ENCODE assay signal across 21 cellular contexts in genomic region chr3:175826759-175827158, GRCh38.
A peak's percentile ranks its signal among the peaks of the same experiment; 100 is the strongest.
DNase-seq lines count a peak whose midpoint lies in the region; ATAC-seq, FAIRE-seq and TF ChIP-seq lines count a peak whose summit lies in the region.
"Had no signal": no experiment of that assay in that cellular context is flagged by ENCODE, and none has a peak within 500 bp of the region (broad histone marks: within the 10 kb centered on the region; RNA-seq: fewer than 3 reads in every experiment).

No MANE protein-coding gene starts in this region.

- ATAC-seq in HepG2, result no peak
- no peak for ATAC-seq in right lobe of liver
- no peak for ATAC-seq in K562
- no peak for ATAC-seq in activated T-cell treated with anti-CD3 and anti-CD28 coated beads, Interleukin-2, amount 50 U/mL, for 72 hours (replicated peaks in 1 of 2)
- ATAC-seq: A549; CD8-positive, alpha-beta T cell had no signal

- POLR2A ChIA-PET in HepG2 (lab: Yijun Ruan, JAX), result no interaction called here
- POLR2A ChIA-PET in K562 (lab: Yijun Ruan, JAX), result no interaction called here

- H3K79me2 ChIP-seq in HepG2 (ENCODE audit: insufficient read depth, low read length) (no peaks in the 10 kb centered on the region), K562 (ENCODE audit: control insufficient read depth, insufficient read depth, low read length) (no peaks in the 10 kb centered on the region)

- in situ Hi-C loops in HepG2 (cut with HindIII; ENCODE audit: extremely low pct_ligation_motif_present, low pct_unique_long_range_greater_than_20kb) (no loop called here), K562 (cut with MboI) (no loop called here)

- no peak overlapping the region for H3K27ac Mint-ChIP-seq in activated T-cell treated with anti-CD3 and anti-CD28 coated beads, Interleukin-2, amount 50 U/mL, for 72 hours
- H3K27ac Mint-ChIP-seq: B cell; CD4-positive, alpha-beta T cell; CD8-positive, alpha-beta T cell had no signal

- peaks cover 0 to 4% of the 10 kb centered on the region in 2 donors for H3K9me3 Mint-ChIP-seq in activated T-cell treated with anti-CD3 and anti-CD28 coated beads, Interleukin-2, amount 50 U/mL, for 72 hours

- H3K9me1 ChIP-seq in K562 (ENCODE audit: control insufficient read depth, insufficient read depth, low read length), result no peaks in the 10 kb centered on the region

- H3K36me3 Mint-ChIP-seq in activated T-cell treated with anti-CD3 and anti-CD28 coated beads, Interleukin-2, amount 50 U/mL, for 72 hours (ENCODE audit: insufficient read depth in 2 of 2), result no peaks in the 10 kb centered on the region
- H3K36me3 Mint-ChIP-seq: CD8-positive, alpha-beta T cell had no signal

- no peak for DNase-seq in HepG2 (ENCODE audit: low spot score)
- DNase-seq in right lobe of liver, result no peak
- DNase-seq in K562 (ENCODE audit: extremely low read depth in 1 of 4, low spot score in 3 of 4), result no peak
- DNase-seq in posterior cingulate gyrus, result no peak
- no peak for DNase-seq in activated T-cell treated with anti-CD3 and anti-CD28 coated beads, Interleukin-2, amount 50 U/mL, for 72 hours
- DNase-seq: AML-193; Caco-2; Calu3; CD4-positive, alpha-beta T cell; CD8-positive, alpha-beta T cell; DMS79 treated with DMSO at 0.1 percent for 48 hours; GF-D8 had no signal

- peaks cover 12% of the 10 kb centered on the region; the same call in 1 of the 2 replicates for H3K9me3 ChIP-seq in HepG2 (ENCODE audit: low read length)
- no peaks in the 10 kb centered on the region for H3K9me3 ChIP-seq in right lobe of liver
- no peaks in the 10 kb centered on the region for H3K9me3 ChIP-seq in K562 (replicated peaks; ENCODE audit: control insufficient read depth, insufficient read depth, low read depth, low read length)
- H3K9me3 ChIP-seq: A549, Caco-2 had no signal

- no peaks in the 10 kb centered on the region for H3K4me1 ChIP-seq in HepG2 (ENCODE audit: insufficient read depth, low read length)
- H3K4me1 ChIP-seq in right lobe of liver, result no peaks in the 10 kb centered on the region
- H3K4me1 ChIP-seq in K562 (replicated peaks in 1 of 2; ENCODE audit: control insufficient read depth in 2 of 2, insufficient read depth in 2 of 2, low read length in 2 of 2), result no peaks in the 10 kb centered on the region
- H3K4me1 ChIP-seq: A549; BLaER1 treated with 17β-estradiol and CSF1 and Interleukin-3, amounts not matched to agents 10 nM and 100 nM; Caco-2 had no signal

- H3K27me3 Mint-ChIP-seq in activated T-cell treated with anti-CD3 and anti-CD28 coated beads, Interleukin-2, amount 50 U/mL, for 72 hours (ENCODE audit: low read depth), result no peaks in the 10 kb centered on the region
- H3K27me3 Mint-ChIP-seq: B cell; CD4-positive, alpha-beta T cell had no signal

- H3K4me3 ChIP-seq in HepG2 (replicated peaks in 1 of 3; ENCODE audit: insufficient read depth in 1 of 3, low read depth in 2 of 3, low read length in 3 of 3) (no peak overlapping the region), right lobe of liver (no peak overlapping the region), K562 (no peak overlapping the region)
- H3K4me3 ChIP-seq: A549; BLaER1 treated with 17β-estradiol and CSF1 and Interleukin-3, amounts not matched to agents 10 nM and 100 nM had no signal

- H3K27ac ChIP-seq in HepG2 (ENCODE audit: extremely low read length, insufficient read depth, low read length) (no peak overlapping the region), right lobe of liver (no peak overlapping the region), K562 (ENCODE audit: extremely low read depth, low read depth, low read length) (no peak overlapping the region)
- H3K27ac ChIP-seq: 22Rv1; A549; BLaER1 treated with 17β-estradiol and CSF1 and Interleukin-3, amounts not matched to agents 10 nM and 100 nM; C4-2B had no signal

- intact Hi-C loops in HepG2 (cut with micrococcal nuclease; ENCODE audit: unreplicated experiment), result no loop called here
- intact Hi-C loops in right lobe of liver (cut with DNase I), result no loop called here
- intact Hi-C loops in K562 (cut with micrococcal nuclease), result no loop called here
- intact Hi-C loops in posterior cingulate gyrus (cut with DNase I), result no loop called here

- no peaks in the 10 kb centered on the region for H3K27me3 ChIP-seq in HepG2 (ENCODE audit: control insufficient read depth in 1 of 2, insufficient read depth in 2 of 2, low read length in 2 of 2)
- no peaks in the 10 kb centered on the region for H3K27me3 ChIP-seq in right lobe of liver
- no peaks in the 10 kb centered on the region for H3K27me3 ChIP-seq in K562 (ENCODE audit: control insufficient read depth in 2 of 2, insufficient read depth in 2 of 2, low read length in 2 of 2)
- H3K27me3 ChIP-seq: BLaER1 treated with 17β-estradiol and CSF1 and Interleukin-3, amounts not matched to agents 10 nM and 100 nM had no signal

- FAIRE-seq in HepG2 (lab: Jason Lieb, UNC) (no peak), K562 (lab: Jason Lieb, UNC) (no peak)
- FAIRE-seq: A549, D721Med, G401.6, GM12892, GM18507 had no signal

- CTCF ChIA-PET in HepG2 (lab: Yijun Ruan, JAX; ENCODE audit: low intra/inter-chr PET ratio, low total read pairs), result no interaction called here
- CTCF ChIA-PET in K562 (lab: Yijun Ruan, JAX; ENCODE audit: low intra/inter-chr PET ratio), result no interaction called here

- H3K4me1 Mint-ChIP-seq in activated T-cell treated with anti-CD3 and anti-CD28 coated beads, Interleukin-2, amount 50 U/mL, for 72 hours (ENCODE audit: low read depth), result no peaks in the 10 kb centered on the region
- H3K4me1 Mint-ChIP-seq: B cell had no signal

- 23% methylated on average over 2 of the region's 2 CpGs for WGBS in HepG2 (ENCODE audit: low lambda C conversion rate)
- 86% methylated on average over 2 of the region's 2 CpGs for whole genome bisulfite sequencing in right lobe of liver (ENCODE audit: insufficient coverage, low coverage, low lambda C conversion rate, missing lambda C conversion rate)
- 0% methylated on average over 2 of the region's 2 CpGs for WGBS in K562 (ENCODE audit: insufficient coverage, low coverage, missing lambda C conversion rate)

- no peaks in the 10 kb centered on the region for H3K36me3 ChIP-seq in HepG2 (replicated peaks in 1 of 2; ENCODE audit: control insufficient read depth in 1 of 2, insufficient read depth in 2 of 2, low read length in 2 of 2)
- no peaks in the 10 kb centered on the region for H3K36me3 ChIP-seq in right lobe of liver
- H3K36me3 ChIP-seq in K562 (ENCODE audit: control insufficient read depth, insufficient read depth, low read length), result no peaks in the 10 kb centered on the region
- H3K36me3 ChIP-seq: BLaER1 treated with 17β-estradiol and CSF1 and Interleukin-3, amounts not matched to agents 10 nM and 100 nM had no signal

- BruUV-seq in HepG2 (replicated peaks; lab: Mats Ljungman, UMichigan) (no TSS peak), K562 (replicated peaks; lab: Mats Ljungman, UMichigan) (no TSS peak)

- no peak for TF ChIP-seq RAD21 in HepG2 (CRISPR knock-in tag; IDR thresholded peaks at IDR 0.05)
- TF ChIP-seq RAD21 in K562 (CRISPR knock-in tag; conservative IDR thresholded peaks at IDR 0.05 in 1 of 2, IDR thresholded peaks at IDR 0.05 in 1 of 2), result no peak

- no peak for TF ChIP-seq EP300 in HepG2 (IDR thresholded peaks at IDR 0.05; ENCODE audit: low read depth in 2 of 2, low read length in 2 of 2)
- no peak for TF ChIP-seq EP300 in HepG2 (CRISPR knock-in tag; IDR thresholded peaks at IDR 0.05; ENCODE audit: borderline replicate concordance)
- TF ChIP-seq EP300 in K562 (IDR thresholded peaks at IDR 0.05; ENCODE audit: low read length), result no peak

- H2AFZ ChIP-seq in HepG2 (ENCODE audit: low read length) (no peak overlapping the region), K562 (ENCODE audit: low read depth, low read length) (no peak overlapping the region)

- no peak overlapping the region for H3K4me3 Mint-ChIP-seq in activated T-cell treated with anti-CD3 and anti-CD28 coated beads, Interleukin-2, amount 50 U/mL, for 72 hours
- H3K4me3 Mint-ChIP-seq: B cell; CD4-positive, alpha-beta T cell; CD8-positive, alpha-beta T cell had no signal

- H4K20me1 ChIP-seq in HepG2 (ENCODE audit: insufficient read depth, low read length), result no peaks in the 10 kb centered on the region
- no peaks in the 10 kb centered on the region for H4K20me1 ChIP-seq in K562 (replicated peaks; ENCODE audit: control insufficient read depth, insufficient read depth, low read length)
- H4K20me1 ChIP-seq: BLaER1 treated with 17β-estradiol and CSF1 and Interleukin-3, amounts not matched to agents 10 nM and 100 nM had no signal

- TF ChIP-seq CTCF in HepG2 (CRISPR knock-in tag; IDR thresholded peaks at IDR 0.05), result no peak
- no peak for TF ChIP-seq CTCF in right lobe of liver (IDR thresholded peaks at IDR 0.05)
- no peak for TF ChIP-seq CTCF in K562 (IDR thresholded peaks at IDR 0.05 in 2 of 3, conservative IDR thresholded peaks at IDR 0.05 in 1 of 3; ENCODE audit: insufficient read depth in 2 of 3, low read depth in 1 of 3, low read length in 3 of 3)

- H3K4me2 ChIP-seq in HepG2 (ENCODE audit: low read depth, low read length) (no peak overlapping the region), K562 (ENCODE audit: insufficient read depth, low read length) (no peak overlapping the region)
- H3K4me2 ChIP-seq: A549; BLaER1 treated with 17β-estradiol and CSF1 and Interleukin-3, amounts not matched to agents 10 nM and 100 nM had no signal

- TF ChIP-seq POLR2A in HepG2 (IDR thresholded peaks at IDR 0.05; ENCODE audit: insufficient read depth in 1 of 2, low read depth in 2 of 2, low read length in 2 of 2) (no peak), right lobe of liver (IDR thresholded peaks at IDR 0.05) (no peak), K562 (conservative IDR thresholded peaks at IDR 0.05) (no peak)

- H3K9ac ChIP-seq in HepG2 (ENCODE audit: insufficient read depth, low read depth, low read length) (no peak overlapping the region), K562 (ENCODE audit: insufficient read depth in 1 of 2, low read depth in 2 of 2, low read length in 2 of 2) (no peak overlapping the region)
- H3K9ac ChIP-seq: BLaER1 treated with 17β-estradiol and CSF1 and Interleukin-3, amounts not matched to agents 10 nM and 100 nM had no signal

TF ChIP-seq in HepG2, 621 proteins besides CTCF, POLR2A, EP300 and RAD21 (continues in another document):
- TF ChIP-seq RARA (CRISPR knock-in tag; IDR thresholded peaks at IDR 0.05) (no peak), ZNF510 (CRISPR knock-in tag; IDR thresholded peaks at IDR 0.05; ENCODE audit: low read depth) (no peak), RFXANK (CRISPR knock-in tag; IDR thresholded peaks at IDR 0.05) (no peak), CHCHD3 (CRISPR knock-in tag; IDR thresholded peaks at IDR 0.05) (no peak), ATF7 (IDR thresholded peaks at IDR 0.05) (peak; percentile 98), ATF7 (CRISPR knock-in tag; IDR thresholded peaks at IDR 0.05) (no peak)

TF ChIP-seq in K562, 482 proteins besides CTCF, POLR2A, EP300 and RAD21 (continues in another document):
- TF ChIP-seq, protein P1, sequence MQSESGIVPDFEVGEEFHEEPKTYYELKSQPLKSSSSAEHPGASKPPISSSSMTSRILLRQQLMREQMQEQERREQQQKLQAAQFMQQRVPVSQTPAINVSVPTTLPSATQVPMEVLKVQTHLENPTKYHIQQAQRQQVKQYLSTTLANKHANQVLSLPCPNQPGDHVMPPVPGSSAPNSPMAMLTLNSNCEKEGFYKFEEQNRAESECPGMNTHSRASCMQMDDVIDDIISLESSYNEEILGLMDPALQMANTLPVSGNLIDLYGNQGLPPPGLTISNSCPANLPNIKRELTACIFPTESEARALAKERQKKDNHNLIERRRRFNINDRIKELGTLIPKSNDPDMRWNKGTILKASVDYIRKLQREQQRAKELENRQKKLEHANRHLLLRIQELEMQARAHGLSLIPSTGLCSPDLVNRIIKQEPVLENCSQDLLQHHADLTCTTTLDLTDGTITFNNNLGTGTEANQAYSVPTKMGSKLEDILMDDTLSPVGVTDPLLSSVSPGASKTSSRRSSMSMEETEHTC (IDR thresholded peaks at IDR 0.05), result no peak

Comparison
In these comparisons a context has a peak if more than half of its experiments do, and no peak if none do; other contexts are left out.
1. Of the 241 proteins assayed by ChIP-seq in both HepG2 and K562: peak only in HepG2: none; only in K562: TFE3; in both: none; in neither: 238; mixed calls (peak in some experiments, not most) for 2.